1 cellular context compared by ENCODE assay signal in genomic region chr3:112002458-112002971, GRCh38.
TF ChIP-seq lines count a peak whose summit lies in the region.

No MANE protein-coding gene starts in this region.

TF ChIP-seq in K562, 482 proteins besides CTCF, POLR2A, EP300 and RAD21 (continued from another document):
- TF ChIP-seq HOMEZ (CRISPR knock-in tag; IDR thresholded peaks at IDR 0.05) (no peak), NFE2L1 (tag; IDR thresholded peaks at IDR 0.05; ENCODE audit: borderline replicate concordance, low read depth) (no peak), SNRNP70 (optimal IDR thresholded peaks at IDR 0.05; ENCODE audit: low read depth, low read length) (no peak), HMBOX1 (IDR thresholded peaks at IDR 0.05) (peak; percentile 24; the same call in 1 of the 2 replicates), BHLHE40 (IDR thresholded peaks at IDR 0.05; ENCODE audit: low read length) (no peak), GABPA (tag; conservative IDR thresholded peaks at IDR 0.05; ENCODE audit: low read depth) (no peak), FOXM1 (IDR thresholded peaks at IDR 0.05; ENCODE audit: low read depth) (no peak), FOXM1 (CRISPR knock-in tag; IDR thresholded peaks at IDR 0.05; ENCODE audit: low read depth) (no peak), DACH1 (IDR thresholded peaks at IDR 0.05; ENCODE audit: partially characterized antibody) (no peak), BCL6 (CRISPR knock-in tag; IDR thresholded peaks at IDR 0.05) (no peak), CHCHD3 (CRISPR knock-in tag; IDR thresholded peaks at IDR 0.05) (no peak), EGR1 (conservative IDR thresholded peaks at IDR 0.05) (peak; percentile 85), KDM2B (CRISPR knock-in tag; IDR thresholded peaks at IDR 0.05) (no peak), RBM17 (IDR thresholded peaks at IDR 0.05; ENCODE audit: borderline replicate concordance, low read depth, low read length) (no peak)
